10 cellular contexts compared by ENCODE assay signal in the genomic region with DNA sequence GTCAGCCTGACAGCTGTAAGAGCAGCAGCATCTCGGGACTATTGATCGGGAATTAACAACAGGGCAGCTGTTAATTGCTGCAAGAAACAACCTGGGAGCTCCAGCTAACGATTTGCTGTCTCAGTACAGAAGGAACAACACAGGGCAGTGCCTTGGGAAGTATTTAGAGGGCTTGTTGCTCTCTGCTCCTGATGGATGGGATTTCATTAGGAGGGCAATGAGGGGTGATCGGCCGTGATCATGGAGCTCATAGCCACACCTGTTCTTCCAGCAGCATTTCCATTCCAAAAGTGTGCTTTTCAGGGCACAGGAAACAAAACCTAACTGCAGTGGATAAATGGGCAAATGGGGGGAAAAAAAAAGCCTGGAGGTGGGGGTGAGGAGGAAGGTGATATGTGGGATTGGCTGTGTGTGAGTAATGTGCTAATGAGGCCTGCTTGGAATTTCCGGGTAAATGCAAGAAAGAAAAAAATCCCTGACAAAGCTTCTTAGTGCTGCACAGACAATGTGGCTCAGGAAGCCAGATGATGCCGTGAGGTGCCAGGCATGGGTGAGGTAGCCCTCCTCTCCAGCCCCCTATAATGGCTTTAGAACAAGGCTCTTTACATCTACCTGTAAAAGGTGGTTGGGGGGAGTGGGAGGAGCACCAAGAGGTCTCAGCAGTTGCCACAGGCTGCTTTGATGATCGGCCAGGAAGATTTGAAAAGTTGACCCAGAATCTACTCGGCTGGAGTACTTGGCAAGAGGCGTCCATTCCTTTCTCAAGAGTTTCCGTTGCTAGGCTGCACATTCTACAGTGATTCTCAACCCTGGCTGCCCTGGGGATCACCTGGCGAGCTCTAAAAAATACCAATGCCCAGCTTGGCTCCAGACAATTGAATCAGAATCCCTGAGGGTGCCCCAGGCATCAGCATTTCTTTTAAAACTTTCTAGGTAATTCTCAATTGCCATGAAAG.
DNase-seq lines count a peak whose midpoint lies in the region; ATAC-seq, FAIRE-seq and TF ChIP-seq lines count a peak whose summit lies in the region.
"Had no signal": no experiment of that assay in that cellular context is flagged by ENCODE, and none has a peak within 500 bp of the region (broad histone marks: within the 10 kb centered on the region; RNA-seq: fewer than 3 reads in every experiment).

No MANE protein-coding gene starts in this region.

- H3K4me3 ChIP-seq in breast epithelium (peak overlapping the region in 1 of 3 donors; percentile 45), stomach smooth muscle (ENCODE audit: low read length in 2 of 2) (no peak overlapping the region), HAP-1 (no peak overlapping the region)
- H3K4me3 ChIP-seq: GM12878 had no signal

- TF ChIP-seq CTCF in breast epithelium (IDR thresholded peaks at IDR 0.05) = no peak

- no peak for ATAC-seq in GM19463 (IDR thresholded peaks at IDR 0.05; ENCODE audit: unreplicated experiment)
- ATAC-seq: GM12878 had no signal

- intact Hi-C loops in breast epithelium (cut with DNase I; ENCODE audit: low total_unique reads) = no loop called here

- H3K36me3 ChIP-seq in breast epithelium (no peaks in the 10 kb centered on the region), stomach smooth muscle (ENCODE audit: control insufficient read depth in 2 of 2, insufficient read depth in 2 of 2, low read length in 2 of 2) (no peaks in the 10 kb centered on the region), HAP-1 (replicated peaks) (no peaks in the 10 kb centered on the region)

- DNase-seq in HTR-8/SVneo (ENCODE audit: insufficient read length, low spot score) (peak; percentile 25), breast epithelium (ENCODE audit: low spot score in 2 of 2) (peak in 1 of 2 donors; percentile 86), iPS-NIHi7 (ENCODE audit: extremely low spot score) (peak; percentile 66), HAP-1 (ENCODE audit: low spot score in 2 of 2) (no peak)
- DNase-seq in activated CD8-positive, alpha-beta memory T cell treated with anti-CD3 and anti-CD28 coated beads, Interleukin-2, amount 50 U/mL, for 48 hours = no peak
- DNase-seq: NCI-H1694, T-helper 9 cell had no signal

- H3K9ac ChIP-seq in stomach smooth muscle (ENCODE audit: low read length in 2 of 2) = no peak overlapping the region

- no peaks in the 10 kb centered on the region for H3K9me3 ChIP-seq in breast epithelium
- no peaks in the 10 kb centered on the region for H3K9me3 ChIP-seq in stomach smooth muscle (ENCODE audit: control insufficient read depth in 2 of 2, low read length in 2 of 2)
- no peaks in the 10 kb centered on the region for H3K9me3 ChIP-seq in HAP-1

- in situ Hi-C loops in HAP-1 (cut with MboI; ENCODE audit: low sequenced_read_pairs) = no loop called here

- FAIRE-seq in HTR-8/SVneo (lab: Jason Lieb, UNC) = no peak
- FAIRE-seq: GM12878 had no signal

- TF ChIP-seq POLR2A in breast epithelium (IDR thresholded peaks at IDR 0.05) = no peak

- no peaks in the 10 kb centered on the region for H3K27me3 ChIP-seq in breast epithelium
- H3K27me3 ChIP-seq in stomach smooth muscle (ENCODE audit: control insufficient read depth in 1 of 2, insufficient read depth in 2 of 2, low read length in 2 of 2) = no peaks in the 10 kb centered on the region
- H3K27me3 ChIP-seq in HAP-1 (ENCODE audit: low read depth) = no peaks in the 10 kb centered on the region

- peak overlapping the region; percentile 85 to 89 for H3K27ac ChIP-seq in breast epithelium
- H3K27ac ChIP-seq in stomach smooth muscle (ENCODE audit: low read length) = peak overlapping the region; percentile 24

- H3K4me1 ChIP-seq in breast epithelium (peaks cover 0 to 7% of the 10 kb centered on the region in 2 donors), stomach smooth muscle (ENCODE audit: control insufficient read depth, insufficient read depth, low read length) (peaks cover 15% of the 10 kb centered on the region), HAP-1 (peaks cover 4% of the 10 kb centered on the region; the same call in 1 of the 2 replicates)

Comparison
In these comparisons a context has a peak if more than half of its experiments do, and no peak if none do; other contexts are left out.
1. DNase-seq: peak in HTR-8/SVneo (single experiment) and iPS-NIHi7 (single experiment); none in HAP-1 (0 of 2) and activated CD8-positive, alpha-beta memory T cell treated with anti-CD3 and anti-CD28 coated beads, Interleukin-2, amount 50 U/mL, for 48 hours (single experiment).